ENCODE assay signal across 25 cellular contexts in genomic region chr19:11177592-11177991, GRCh38.
"Had no signal": no experiment of that assay in that cellular context is flagged by ENCODE, and none has a peak within 500 bp of the region (broad histone marks: within the 10 kb centered on the region; RNA-seq: fewer than 3 reads in every experiment).

No MANE protein-coding gene starts in this region.

- H3K4me2 ChIP-seq: neural progenitor cell had no signal

- H3K27ac ChIP-seq: dorsolateral prefrontal cortex, neural progenitor cell, pancreas had no signal

- ATAC-seq: left ventricle myocardium superior, mucosa of descending colon, pancreas, sciatic nerve, WTC11 had no signal

- H3K4me1 ChIP-seq: neural progenitor cell, pancreas had no signal

- H3K9me3 ChIP-seq: mucosa of descending colon, pancreas, spleen, transverse colon had no signal

- H3K27me3 Mint-ChIP-seq: brain had no signal

- H3K27me3 ChIP-seq: dorsolateral prefrontal cortex, neural progenitor cell, pancreas, transverse colon had no signal

- H3K4me3 Mint-ChIP-seq: activated CD4-positive, alpha-beta memory T cell treated with anti-CD3 and anti-CD28 coated beads for 36 hours; activated naive CD8-positive, alpha-beta T cell treated with anti-CD3 and anti-CD28 coated beads, Interleukin-2, amount 10 ng/mL, durations not matched to agents 7 days and 5 days; activated T-helper 1 cell treated with anti-CD3 and anti-CD28 coated beads, Interleukin-12 subunit alpha, Interleukin-12 subunit beta, Interleukin-2, Interleukin-4 antibody, amounts not matched to agents 30 ng/mL and 10 ng/mL and 1 ng/mL, durations not matched to agents 14 hours and 24 hours and 36 hours; brain; endodermal cell; immature natural killer cell; memory B cell; neural progenitor cell; T-helper 2 cell treated with Interferon-gamma antibody and Interleukin-4, amounts not matched to agents 5 μg/mL and 100 μg/mL, for 36 hours; WTC11 had no signal

- H3K9ac ChIP-seq: neural progenitor cell had no signal

- H3K36me3 ChIP-seq: neural progenitor cell had no signal

- H3K4me3 ChIP-seq: dorsolateral prefrontal cortex, mucosa of descending colon, neural progenitor cell, pancreas, spleen, transverse colon had no signal

- DNase-seq: activated CD4-positive, alpha-beta memory T cell treated with anti-CD3 and anti-CD28 coated beads for 36 hours; activated CD4-positive, alpha-beta T cell treated with anti-CD3 and anti-CD28 coated beads for 4 hours; activated naive CD8-positive, alpha-beta T cell treated with anti-CD3 and anti-CD28 coated beads, Interleukin-2, amount 10 ng/mL, durations not matched to agents 7 days and 5 days; activated T-cell treated with anti-CD3 and anti-CD28 coated beads for 4 hours; caudate nucleus; dorsolateral prefrontal cortex; endodermal cell; immature natural killer cell; kidney glomerular epithelial cell; left ventricle myocardium superior; mucosa of descending colon; naive B cell; spleen; stimulated activated CD8-positive, alpha-beta memory T cell treated with anti-CD3 and anti-CD28 coated beads, Interleukin-4, amount 100 ng/mL, for 48 hours; stimulated activated naive CD4-positive, alpha-beta T cell; substantia nigra; transverse colon had no signal

- H3K36me3 Mint-ChIP-seq: activated CD4-positive, alpha-beta memory T cell treated with anti-CD3 and anti-CD28 coated beads for 36 hours; activated naive CD8-positive, alpha-beta T cell treated with anti-CD3 and anti-CD28 coated beads, Interleukin-2, amount 10 ng/mL, durations not matched to agents 7 days and 5 days; immature natural killer cell; memory B cell; naive B cell had no signal

- H3K4me1 Mint-ChIP-seq: brain, endodermal cell, immature natural killer cell, neural progenitor cell had no signal

- H3K9me3 Mint-ChIP-seq: activated CD4-positive, alpha-beta memory T cell treated with anti-CD3 and anti-CD28 coated beads for 36 hours; activated naive CD8-positive, alpha-beta T cell treated with anti-CD3 and anti-CD28 coated beads, Interleukin-2, amount 10 ng/mL, durations not matched to agents 7 days and 5 days; activated T-helper 1 cell treated with anti-CD3 and anti-CD28 coated beads, Interleukin-12 subunit alpha, Interleukin-12 subunit beta, Interleukin-2, Interleukin-4 antibody, amounts not matched to agents 30 ng/mL and 10 ng/mL and 1 ng/mL, durations not matched to agents 14 hours and 24 hours and 36 hours; brain; endodermal cell; immature natural killer cell; memory B cell; naive B cell; neural progenitor cell; T-helper 2 cell treated with Interferon-gamma antibody and Interleukin-4, amounts not matched to agents 5 μg/mL and 100 μg/mL, for 36 hours; WTC11 had no signal

- H2AFZ ChIP-seq: neural progenitor cell had no signal

- H3K27ac Mint-ChIP-seq: activated CD4-positive, alpha-beta memory T cell treated with anti-CD3 and anti-CD28 coated beads for 36 hours; activated naive CD8-positive, alpha-beta T cell treated with anti-CD3 and anti-CD28 coated beads, Interleukin-2, amount 10 ng/mL, durations not matched to agents 7 days and 5 days; activated T-helper 1 cell treated with anti-CD3 and anti-CD28 coated beads, Interleukin-12 subunit alpha, Interleukin-12 subunit beta, Interleukin-2, Interleukin-4 antibody, amounts not matched to agents 30 ng/mL and 10 ng/mL and 1 ng/mL, durations not matched to agents 14 hours and 24 hours and 36 hours; brain; endodermal cell; immature natural killer cell; memory B cell; neural progenitor cell; T-helper 2 cell treated with Interferon-gamma antibody and Interleukin-4, amounts not matched to agents 5 μg/mL and 100 μg/mL, for 36 hours; WTC11 had no signal
